ENCODE assay signal across 9 cellular contexts in the genomic region with DNA sequence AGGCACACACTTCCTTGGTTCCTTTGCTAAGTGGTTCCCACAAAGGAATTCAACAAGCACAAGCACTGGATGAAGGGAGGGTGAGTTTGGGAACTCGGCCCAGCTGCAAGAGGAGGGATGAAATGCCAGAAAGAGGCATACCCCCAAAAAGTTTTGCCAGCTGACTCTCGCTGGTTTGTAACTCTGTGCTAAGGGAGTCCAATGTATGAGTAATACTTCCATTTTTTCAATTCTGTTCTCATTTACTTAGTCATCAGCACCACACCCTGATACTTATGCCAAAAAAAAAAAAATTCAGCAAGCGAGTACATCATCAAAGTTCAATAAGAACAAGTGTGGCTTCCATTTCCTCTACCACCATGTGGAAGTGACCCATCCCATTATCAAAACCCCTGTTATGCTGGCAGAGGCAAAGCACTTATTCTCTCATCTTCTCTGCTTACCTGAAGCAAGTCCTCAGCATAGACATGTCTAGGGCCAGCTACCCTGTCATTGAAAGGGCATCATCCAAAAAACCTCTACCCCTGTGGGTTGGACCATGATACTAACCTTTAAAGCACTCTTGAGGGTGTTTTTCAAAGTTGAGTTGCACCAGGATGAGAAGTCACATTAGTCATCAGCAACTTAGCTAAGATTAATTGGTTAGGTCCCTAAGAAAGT. TPM values are rescaled to one million over a fixed set of nuclear protein-coding genes. Genes with fewer than 3 reads are reported as not detected.
A peak's percentile ranks its signal among the peaks of the same experiment; 100 is the strongest.
DNase-seq lines count a peak whose midpoint lies in the region; ATAC-seq and TF ChIP-seq lines count a peak whose summit lies in the region.
"Had no signal": no experiment of that assay in that cellular context is flagged by ENCODE, and none has a peak within 500 bp of the region (broad histone marks: within the 10 kb centered on the region; RNA-seq: fewer than 3 reads in every experiment).

No MANE protein-coding gene starts in this region.

- peak overlapping the region; percentile 93 for H3K27ac Mint-ChIP-seq in activated T-cell treated with anti-CD3 and anti-CD28 coated beads, Interleukin-2, amount 50 U/mL, for 24 hours
- H3K27ac Mint-ChIP-seq in activated CD8-positive, alpha-beta T cell treated with anti-CD3 and anti-CD28 coated beads, Interleukin-2, amount 10 ng/mL, durations not matched to agents 7 days and 5 days: peak overlapping the region; percentile 77

- TF ChIP-seq CTCF in foreskin keratinocyte (conservative IDR thresholded peaks at IDR 0.05): no peak
- TF ChIP-seq CTCF in upper lobe of left lung (IDR thresholded peaks at IDR 0.05): no peak
- no peak for TF ChIP-seq CTCF in stomach (IDR thresholded peaks at IDR 0.05)
- no peak for TF ChIP-seq CTCF in dorsolateral prefrontal cortex (IDR thresholded peaks at IDR 0.05 in 54 of 56, conservative IDR thresholded peaks at IDR 0.05 in 2 of 56; ENCODE audit: low read depth in 1 of 56, partially characterized antibody in 56 of 56)

- no peaks in the 10 kb centered on the region for H3K36me3 Mint-ChIP-seq in activated T-cell treated with anti-CD3 and anti-CD28 coated beads, Interleukin-2, amount 50 U/mL, for 24 hours (ENCODE audit: low read depth)
- H3K36me3 Mint-ChIP-seq in activated CD8-positive, alpha-beta T cell treated with anti-CD3 and anti-CD28 coated beads, Interleukin-2, amount 10 ng/mL, durations not matched to agents 7 days and 5 days (ENCODE audit: low read depth): peaks cover 14% of the 10 kb centered on the region

- H3K36me3 ChIP-seq in upper lobe of left lung (no peaks in the 10 kb centered on the region), stomach (no peaks in the 10 kb centered on the region)

- no peak overlapping the region for H3K4me3 ChIP-seq in upper lobe of left lung
- no peak overlapping the region for H3K4me3 ChIP-seq in stomach
- H3K4me3 ChIP-seq in dorsolateral prefrontal cortex: no peak overlapping the region

- H3K27me3 ChIP-seq in foreskin keratinocyte (no peaks in the 10 kb centered on the region), upper lobe of left lung (no peaks in the 10 kb centered on the region), stomach (no peaks in the 10 kb centered on the region), dorsolateral prefrontal cortex (peaks cover 0 to 2% (median 0%) of the 10 kb centered on the region in 45 donors)

- peak; percentile 42 for DNase-seq in activated T-cell treated with anti-CD3 and anti-CD28 coated beads, Interleukin-2, amount 50 U/mL, for 24 hours
- no peak for DNase-seq in activated T-cell treated with anti-CD3 and anti-CD28 coated beads for 4 hours
- DNase-seq in activated CD8-positive, alpha-beta T cell treated with anti-CD3 and anti-CD28 coated beads, Interleukin-2, amount 10 ng/mL, durations not matched to agents 7 days and 5 days: peak; percentile 28
- peak; percentile 89 to 95 for DNase-seq in foreskin keratinocyte
- DNase-seq in upper lobe of left lung: no peak
- DNase-seq in stomach: no peak
- no peak for DNase-seq in dorsolateral prefrontal cortex
- DNase-seq: SIG-M5 had no signal

- POLR2A ChIA-PET in activated CD8-positive, alpha-beta T cell treated with anti-CD3 and anti-CD28 coated beads, Interleukin-2, amount 10 ng/mL, durations not matched to agents 7 days and 5 days (lab: Charles Lee): interaction anchor here (0.6 to 1.0 kb wide), 2 partner anchors 26 to 39 kb away, joined by 3 read pairs; no protein-coding TSS in a partner anchor

- peaks cover 43% of the 10 kb centered on the region for H3K4me1 Mint-ChIP-seq in activated T-cell treated with anti-CD3 and anti-CD28 coated beads, Interleukin-2, amount 50 U/mL, for 24 hours (ENCODE audit: low read depth)
- H3K4me1 Mint-ChIP-seq in activated CD8-positive, alpha-beta T cell treated with anti-CD3 and anti-CD28 coated beads, Interleukin-2, amount 10 ng/mL, durations not matched to agents 7 days and 5 days (ENCODE audit: low read depth): peaks cover 52% of the 10 kb centered on the region

- peak; percentile 69 for ATAC-seq in activated CD8-positive, alpha-beta T cell treated with anti-CD3 and anti-CD28 coated beads, Interleukin-2, amount 10 ng/mL, durations not matched to agents 7 days and 5 days
- peak; percentile 85 for ATAC-seq in foreskin keratinocyte
- ATAC-seq in upper lobe of left lung (ENCODE audit: low FRiP score in 2 of 2): peak; percentile 64 to 94
- no peak for ATAC-seq in HG02678 (IDR thresholded peaks at IDR 0.05; ENCODE audit: unreplicated experiment)

- H3K4me1 ChIP-seq in foreskin keratinocyte (peaks cover 40% of the 10 kb centered on the region), upper lobe of left lung (peaks cover 0 to 14% (median 2%) of the 10 kb centered on the region in 4 donors), stomach (peaks cover 0 to 5% (median 0%) of the 10 kb centered on the region in 4 donors)

- H3K9me3 ChIP-seq in upper lobe of left lung: no peaks in the 10 kb centered on the region
- H3K9me3 ChIP-seq in stomach: no peaks in the 10 kb centered on the region

- peak overlapping the region; percentile 97 for H3K27ac ChIP-seq in foreskin keratinocyte
- H3K27ac ChIP-seq in upper lobe of left lung: peak overlapping the region; percentile 54 to 73 (median 60)
- H3K27ac ChIP-seq in stomach: peak overlapping the region in 1 of 5 donors; percentile 43
- H3K27ac ChIP-seq in dorsolateral prefrontal cortex: no peak overlapping the region

- TF ChIP-seq EP300 in upper lobe of left lung (IDR thresholded peaks at IDR 0.05) (no peak), stomach (IDR thresholded peaks at IDR 0.05) (no peak)

- WGBS in upper lobe of left lung, 2 donors: 38 to 57% methylated on average over 3 of the region's 3 CpGs
- 38 to 57% (median 52%) methylated on average over 3 of the region's 3 CpGs for WGBS in stomach, 5 donors

- CTCF ChIA-PET in activated CD8-positive, alpha-beta T cell treated with anti-CD3 and anti-CD28 coated beads, Interleukin-2, amount 10 ng/mL, durations not matched to agents 7 days and 5 days (lab: Charles Lee): interaction anchor here (1.0 to 6.5 kb wide), 3 partner anchors 23 to 167 kb away, joined by 3 to 28 read pairs (median 4); no protein-coding TSS in a partner anchor

- no peaks in the 10 kb centered on the region for H3K9me3 Mint-ChIP-seq in activated T-cell treated with anti-CD3 and anti-CD28 coated beads, Interleukin-2, amount 50 U/mL, for 24 hours
- no peaks in the 10 kb centered on the region for H3K9me3 Mint-ChIP-seq in activated CD8-positive, alpha-beta T cell treated with anti-CD3 and anti-CD28 coated beads, Interleukin-2, amount 10 ng/mL, durations not matched to agents 7 days and 5 days (ENCODE audit: insufficient read depth)

- TF ChIP-seq POLR2A in upper lobe of left lung (IDR thresholded peaks at IDR 0.05) (no peak), stomach (IDR thresholded peaks at IDR 0.05) (no peak)

- intact Hi-C loops in stomach (cut with DNase I; ENCODE audit: low total_unique reads): no loop called here
- intact Hi-C loops in dorsolateral prefrontal cortex (cut with DNase I): loop anchor here in 1 of 2 donors (5.0 kb wide), 1 partner anchor 36 kb away; no protein-coding TSS in a partner anchor

- peak overlapping the region; percentile 15 for H3K4me3 Mint-ChIP-seq in activated T-cell treated with anti-CD3 and anti-CD28 coated beads, Interleukin-2, amount 50 U/mL, for 24 hours
- H3K4me3 Mint-ChIP-seq in activated CD8-positive, alpha-beta T cell treated with anti-CD3 and anti-CD28 coated beads, Interleukin-2, amount 10 ng/mL, durations not matched to agents 7 days and 5 days: no peak overlapping the region

- peaks cover 6% of the 10 kb centered on the region for H3K27me3 Mint-ChIP-seq in activated T-cell treated with anti-CD3 and anti-CD28 coated beads, Interleukin-2, amount 50 U/mL, for 24 hours
- peaks cover 12% of the 10 kb centered on the region for H3K27me3 Mint-ChIP-seq in activated CD8-positive, alpha-beta T cell treated with anti-CD3 and anti-CD28 coated beads, Interleukin-2, amount 10 ng/mL, durations not matched to agents 7 days and 5 days (ENCODE audit: low read depth)

RNA-seq across cellular contexts. Expression of a gene that starts 6.9 kb away (rescaled TPM):
- 10 to 100 TPM; 74.2 to 79.6 TPM for total RNA-seq in activated CD8-positive, alpha-beta T cell treated with anti-CD3 and anti-CD28 coated beads, Interleukin-2, amount 10 ng/mL, durations not matched to agents 7 days and 5 days
- total RNA-seq in foreskin keratinocyte (53.0 and 54.6 TPM in 2 replicates), upper lobe of left lung (10 to 100 TPM; 16.4 to 43.6 (median 38.8) TPM), stomach (10 to 100 TPM in 2 of 5 donors, 1 to 10 TPM in 2, under 1 TPM in 1; 0.58 to 32.9 (median 5.4) TPM), dorsolateral prefrontal cortex (10 to 100 TPM; 14.8 to 47.6 (median 26.6) TPM)
- polyA plus RNA-seq in foreskin keratinocyte (9.7 and 12.9 TPM in 2 replicates), stomach (1 to 10 TPM; 2.6 to 7.7 (median 2.7) TPM)

Comparison
In these comparisons a context has a peak if more than half of its experiments do, and no peak if none do; other contexts are left out.
1. DNase-seq: peak in activated T-cell treated with anti-CD3 and anti-CD28 coated beads, Interleukin-2, amount 50 U/mL, for 24 hours (single experiment), activated CD8-positive, alpha-beta T cell treated with anti-CD3 and anti-CD28 coated beads, Interleukin-2, amount 10 ng/mL, durations not matched to agents 7 days and 5 days (single experiment) and foreskin keratinocyte (2 of 2); none in activated T-cell treated with anti-CD3 and anti-CD28 coated beads for 4 hours (single experiment), upper lobe of left lung (0 of 2), stomach (single experiment) and dorsolateral prefrontal cortex (0 of 10).
2. H3K27ac ChIP-seq: peak in foreskin keratinocyte (single experiment) and upper lobe of left lung (4 of 4); none in dorsolateral prefrontal cortex (0 of 59).